In the genomic region with DNA sequence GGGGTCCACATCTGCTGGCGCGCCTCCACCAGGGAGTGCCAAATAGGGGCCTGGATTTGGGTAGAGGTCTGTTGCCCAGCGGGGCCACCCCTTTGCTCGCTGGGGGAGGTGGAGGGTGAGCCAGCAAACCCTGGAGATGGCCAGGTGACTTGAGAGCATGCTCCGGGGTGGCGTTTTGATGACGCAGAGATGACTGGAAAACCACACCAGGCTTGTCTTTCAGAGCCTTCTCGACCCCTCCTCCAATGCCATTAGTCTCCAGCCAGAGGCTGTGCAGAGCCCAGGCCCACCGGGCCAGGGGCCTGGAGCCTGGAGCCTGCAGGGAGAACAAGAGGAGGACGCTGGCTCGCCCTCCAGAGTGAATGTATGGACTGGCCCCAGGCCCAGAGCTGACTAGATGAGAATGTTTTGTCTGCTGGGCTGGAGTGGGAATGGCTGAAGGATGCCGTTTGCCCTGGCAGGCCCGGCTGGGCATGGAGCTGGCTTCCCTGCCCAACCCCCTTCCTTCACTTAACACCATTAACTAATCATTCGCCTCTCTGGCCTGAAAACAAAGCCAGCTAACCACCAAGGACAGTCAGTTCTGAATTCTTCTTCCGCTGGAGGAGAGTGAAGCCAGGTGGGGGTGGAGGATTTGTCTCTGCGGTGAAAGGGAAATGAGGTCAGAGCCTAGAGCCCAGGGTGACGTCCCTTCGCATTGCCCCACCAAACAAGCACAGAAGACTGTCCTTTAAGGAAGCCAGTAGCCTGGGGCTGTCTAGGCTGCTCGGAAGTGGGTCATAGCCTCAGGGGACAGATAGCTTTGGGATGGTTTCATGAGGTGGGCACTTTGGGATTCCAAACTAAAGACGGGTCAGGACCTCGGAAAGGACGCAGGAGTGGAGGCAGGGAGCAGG, we compare ENCODE assay signal across 9 cellular contexts. TPM values are rescaled to one million over a fixed set of nuclear protein-coding genes. Genes with fewer than 3 reads are reported as not detected.
DNase-seq lines count a peak whose midpoint lies in the region; TF ChIP-seq lines count a peak whose summit lies in the region.
"Had no signal": no experiment of that assay in that cellular context is flagged by ENCODE, and none has a peak within 500 bp of the region (broad histone marks: within the 10 kb centered on the region; RNA-seq: fewer than 3 reads in every experiment).

No MANE protein-coding gene starts in this region.

- 46 to 61% methylated on average over 22 of the region's 22 CpGs for WGBS in esophagus, 2 donors

- peaks cover 43% of the 10 kb centered on the region for H3K27me3 Mint-ChIP-seq in activated CD4-positive, alpha-beta T cell treated with anti-CD3 and anti-CD28 coated beads, Interleukin-2, amount 10 ng/mL, durations not matched to agents 7 days and 5 days

- H3K9me3 ChIP-seq in esophagus (ENCODE audit: control insufficient read depth in 2 of 2, insufficient read depth in 1 of 2, low read depth in 1 of 2, low read length in 1 of 2) (no peaks in the 10 kb centered on the region), parathyroid adenoma (ENCODE audit: control insufficient read depth, low read length) (no peaks in the 10 kb centered on the region)

- H3K4me1 Mint-ChIP-seq in activated CD4-positive, alpha-beta T cell treated with anti-CD3 and anti-CD28 coated beads, Interleukin-2, amount 10 ng/mL, durations not matched to agents 7 days and 5 days: peaks cover 47% of the 10 kb centered on the region

- no peak overlapping the region for H3K4me3 Mint-ChIP-seq in activated CD4-positive, alpha-beta T cell treated with anti-CD3 and anti-CD28 coated beads, Interleukin-2, amount 10 ng/mL, durations not matched to agents 7 days and 5 days

- CTCF ChIA-PET in activated CD4-positive, alpha-beta T cell treated with anti-CD3 and anti-CD28 coated beads, Interleukin-2, amount 10 ng/mL, durations not matched to agents 7 days and 5 days (lab: Charles Lee): interaction anchor here (0.6 to 8.3 kb wide), 7 partner anchors 11 to 167 kb away, joined by 3 to 80 read pairs (median 5); a partner anchor contains a TSS
- CTCF ChIA-PET in RWPE1 (lab: Yijun Ruan, JAX): interaction anchor here (0.5 to 2.0 kb wide), 4 partner anchors 20 to 1511 kb away, joined by 3 to 5 read pairs (median 4); no protein-coding TSS in a partner anchor
- CTCF ChIA-PET in HEK293T (lab: Yijun Ruan, JAX): interaction anchor here (0.7 to 1.0 kb wide), 4 partner anchors 10 to 157 kb away, joined by 3 read pairs; no protein-coding TSS in a partner anchor

- H3K27ac ChIP-seq in RWPE1: peak overlapping the region; percentile 91
- H3K27ac ChIP-seq in esophagus (ENCODE audit: low read depth in 2 of 2, low read length in 1 of 2): peak overlapping the region; percentile 89 to 92
- H3K27ac ChIP-seq in parathyroid adenoma: peak overlapping the region; percentile 70
- H3K27ac ChIP-seq: C4-2B had no signal

- H3K36me3 Mint-ChIP-seq in activated CD4-positive, alpha-beta T cell treated with anti-CD3 and anti-CD28 coated beads, Interleukin-2, amount 10 ng/mL, durations not matched to agents 7 days and 5 days (ENCODE audit: low read depth): no peaks in the 10 kb centered on the region

- POLR2A ChIA-PET in activated CD4-positive, alpha-beta T cell treated with anti-CD3 and anti-CD28 coated beads, Interleukin-2, amount 10 ng/mL, durations not matched to agents 7 days and 5 days (lab: Charles Lee): no interaction called here
- POLR2A ChIA-PET in RWPE1 (lab: Yijun Ruan, JAX; ENCODE audit: low non-redundant PET): interaction anchor here (0.6 kb wide), 2 partner anchors 10 to 233 kb away, joined by 6 to 9 read pairs; no protein-coding TSS in a partner anchor
- POLR2A ChIA-PET in HEK293T (lab: Yijun Ruan, JAX): interaction anchor here (0.6 to 3.7 kb wide), 3 partner anchors 8 to 156 kb away, joined by 3 to 17 read pairs (median 3); no protein-coding TSS in a partner anchor

- H3K79me2 ChIP-seq in parathyroid adenoma: no peaks in the 10 kb centered on the region

- H3K36me3 ChIP-seq in esophagus (ENCODE audit: control insufficient read depth in 2 of 2, insufficient read depth in 2 of 2, low read length in 1 of 2): peaks cover 0 to 4% of the 10 kb centered on the region in 2 donors
- no peaks in the 10 kb centered on the region for H3K36me3 ChIP-seq in parathyroid adenoma (ENCODE audit: control insufficient read depth, insufficient read depth, low read length)

- no peak overlapping the region for H3K4me3 ChIP-seq in esophagus (ENCODE audit: low read depth in 1 of 2, low read length in 2 of 2)
- H3K4me3 ChIP-seq in parathyroid adenoma (ENCODE audit: low read depth, low read length): no peak overlapping the region

- TF ChIP-seq CTCF in RWPE1 (conservative IDR thresholded peaks at IDR 0.05; ENCODE audit: low read depth): no peak
- TF ChIP-seq CTCF in parathyroid adenoma (IDR thresholded peaks at IDR 0.05): no peak

- no peak overlapping the region for H2AFZ ChIP-seq in parathyroid adenoma

- H3K9me3 Mint-ChIP-seq in activated CD4-positive, alpha-beta T cell treated with anti-CD3 and anti-CD28 coated beads, Interleukin-2, amount 10 ng/mL, durations not matched to agents 7 days and 5 days: no peaks in the 10 kb centered on the region

- H3K27ac Mint-ChIP-seq in activated CD4-positive, alpha-beta T cell treated with anti-CD3 and anti-CD28 coated beads, Interleukin-2, amount 10 ng/mL, durations not matched to agents 7 days and 5 days: peak overlapping the region; percentile 71

- H3K4me1 ChIP-seq in esophagus (ENCODE audit: control insufficient read depth in 2 of 2, insufficient read depth in 2 of 2, low read length in 1 of 2) (peaks cover 9 to 25% of the 10 kb centered on the region in 2 donors), parathyroid adenoma (peaks cover 4% of the 10 kb centered on the region)

- DNase-seq in activated CD4-positive, alpha-beta T cell treated with anti-CD3 and anti-CD28 coated beads, Interleukin-2, amount 10 ng/mL, durations not matched to agents 7 days and 5 days: no peak
- no peak for DNase-seq in activated CD4-positive, alpha-beta T cell treated with anti-CD3 and anti-CD28 coated beads, Interleukin-2, amount 50 U/mL, for 1 hour
- peak; percentile 78 for DNase-seq in RWPE1 (ENCODE audit: low spot score)
- DNase-seq in HuH-7.5 (ENCODE audit: low spot score): no peak
- no peak for DNase-seq in HEK293T (ENCODE audit: extremely low spot score)
- no peak for DNase-seq in dedifferentiated amniotic fluid mesenchymal stem cell (ENCODE audit: extremely low spot score)

- no peak overlapping the region for H3K4me2 ChIP-seq in parathyroid adenoma (ENCODE audit: low read length)

- H3K9ac ChIP-seq in parathyroid adenoma: no peak overlapping the region

- H3K27me3 ChIP-seq in esophagus (ENCODE audit: control insufficient read depth in 1 of 2, insufficient read depth in 2 of 2, low read length in 2 of 2) (no peaks in the 10 kb centered on the region), parathyroid adenoma (ENCODE audit: control insufficient read depth, insufficient read depth, low read length) (no peaks in the 10 kb centered on the region)

TF ChIP-seq in HEK293T, 16 proteins besides CTCF, POLR2A, EP300 and RAD21:
- no peak for TF ChIP-seq LEF1 (IDR thresholded peaks at IDR 0.05; ENCODE audit: borderline replicate concordance)
- TF ChIP-seq NFRKB (IDR thresholded peaks at IDR 0.05): no peak
- TF ChIP-seq ELF4 (IDR thresholded peaks at IDR 0.05): no peak
- no peak for TF ChIP-seq FOXM1 (IDR thresholded peaks at IDR 0.05; ENCODE audit: borderline replicate concordance)
- no peak for TF ChIP-seq CTBP1 (IDR thresholded peaks at IDR 0.05; ENCODE audit: borderline replicate concordance)
- TF ChIP-seq, protein P1, sequence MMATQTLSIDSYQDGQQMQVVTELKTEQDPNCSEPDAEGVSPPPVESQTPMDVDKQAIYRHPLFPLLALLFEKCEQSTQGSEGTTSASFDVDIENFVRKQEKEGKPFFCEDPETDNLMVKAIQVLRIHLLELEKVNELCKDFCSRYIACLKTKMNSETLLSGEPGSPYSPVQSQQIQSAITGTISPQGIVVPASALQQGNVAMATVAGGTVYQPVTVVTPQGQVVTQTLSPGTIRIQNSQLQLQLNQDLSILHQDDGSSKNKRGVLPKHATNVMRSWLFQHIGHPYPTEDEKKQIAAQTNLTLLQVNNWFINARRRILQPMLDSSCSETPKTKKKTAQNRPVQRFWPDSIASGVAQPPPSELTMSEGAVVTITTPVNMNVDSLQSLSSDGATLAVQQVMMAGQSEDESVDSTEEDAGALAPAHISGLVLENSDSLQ (IDR thresholded peaks at IDR 0.05): no peak
- TF ChIP-seq L3MBTL2 (conservative IDR thresholded peaks at IDR 0.05): no peak
- no peak for TF ChIP-seq BHLHE40 (IDR thresholded peaks at IDR 0.05; ENCODE audit: borderline replicate concordance)
- no peak for TF ChIP-seq HDGF (IDR thresholded peaks at IDR 0.05; ENCODE audit: borderline replicate concordance)
- no peak for TF ChIP-seq FOXA1 (IDR thresholded peaks at IDR 0.05)
- TF ChIP-seq FOXK2 (IDR thresholded peaks at IDR 0.05): no peak

RNA-seq across cellular contexts. Expression of a gene that starts 1.6 kb away (rescaled TPM):
- total RNA-seq in activated CD4-positive, alpha-beta T cell treated with anti-CD3 and anti-CD28 coated beads, Interleukin-2, amount 10 ng/mL, durations not matched to agents 7 days and 5 days: 1 to 10 TPM; 1.0 to 1.4 TPM
- 10 to 100 TPM; 10.3 to 34.4 TPM for polyA plus RNA-seq in esophagus

RNA-seq across cellular contexts. Expression of a gene that starts 15.8 kb away (rescaled TPM):
- 10 to 100 TPM; 38.3 to 38.8 TPM for total RNA-seq in activated CD4-positive, alpha-beta T cell treated with anti-CD3 and anti-CD28 coated beads, Interleukin-2, amount 10 ng/mL, durations not matched to agents 7 days and 5 days
- polyA plus RNA-seq in esophagus: 10 to 100 TPM in 1 of 2 donors, 1 to 10 TPM in 1; 7.4 to 16.2 TPM

RNA-seq across cellular contexts. Expression of a gene that starts 22.2 kb away (rescaled TPM):
- total RNA-seq in activated CD4-positive, alpha-beta T cell treated with anti-CD3 and anti-CD28 coated beads, Interleukin-2, amount 10 ng/mL, durations not matched to agents 7 days and 5 days: not detected
- polyA plus RNA-seq in esophagus: 1 to 10 TPM; 4.8 to 6.7 TPM

RNA-seq across cellular contexts. Expression of a gene that starts 28.0 kb away (rescaled TPM):
- not detected for total RNA-seq in activated CD4-positive, alpha-beta T cell treated with anti-CD3 and anti-CD28 coated beads, Interleukin-2, amount 10 ng/mL, durations not matched to agents 7 days and 5 days
- polyA plus RNA-seq in esophagus: not detected
